In the genomic region with DNA sequence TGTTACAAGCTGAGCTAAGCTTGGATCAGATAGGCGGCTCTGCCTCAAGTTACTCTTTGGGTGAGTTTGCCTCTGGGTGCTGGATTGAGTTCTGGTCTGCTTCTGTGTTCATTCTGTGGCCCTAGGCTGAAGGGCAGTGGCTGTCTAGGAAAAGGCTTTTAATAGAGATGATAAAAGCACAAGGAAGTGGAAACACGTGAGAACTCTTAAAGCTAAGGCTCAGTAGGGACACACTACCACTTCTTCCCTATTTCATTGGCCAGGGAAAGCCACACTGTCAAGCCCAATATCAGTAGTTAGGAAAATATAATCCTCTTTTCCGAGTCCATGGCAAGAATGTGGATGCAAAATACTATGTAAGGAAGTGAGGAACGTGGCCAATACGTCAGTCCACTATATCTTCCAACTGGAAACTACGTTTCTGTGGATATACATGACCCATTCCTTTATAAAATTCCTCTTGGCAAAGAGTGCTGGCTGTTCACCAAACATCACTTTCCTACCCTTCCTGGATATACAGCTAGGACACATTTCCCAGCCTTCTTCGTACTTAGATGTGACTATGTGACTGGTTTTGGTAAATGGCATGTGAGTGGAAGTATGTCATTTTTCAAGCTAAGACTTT, we compare ENCODE assay signal across 1 cellular context.
TF ChIP-seq lines count a peak whose summit lies in the region.

No MANE protein-coding gene starts in this region.

TF ChIP-seq in K562, 482 proteins besides CTCF, POLR2A, EP300 and RAD21 (continued from another document):
- TF ChIP-seq, protein P1, sequence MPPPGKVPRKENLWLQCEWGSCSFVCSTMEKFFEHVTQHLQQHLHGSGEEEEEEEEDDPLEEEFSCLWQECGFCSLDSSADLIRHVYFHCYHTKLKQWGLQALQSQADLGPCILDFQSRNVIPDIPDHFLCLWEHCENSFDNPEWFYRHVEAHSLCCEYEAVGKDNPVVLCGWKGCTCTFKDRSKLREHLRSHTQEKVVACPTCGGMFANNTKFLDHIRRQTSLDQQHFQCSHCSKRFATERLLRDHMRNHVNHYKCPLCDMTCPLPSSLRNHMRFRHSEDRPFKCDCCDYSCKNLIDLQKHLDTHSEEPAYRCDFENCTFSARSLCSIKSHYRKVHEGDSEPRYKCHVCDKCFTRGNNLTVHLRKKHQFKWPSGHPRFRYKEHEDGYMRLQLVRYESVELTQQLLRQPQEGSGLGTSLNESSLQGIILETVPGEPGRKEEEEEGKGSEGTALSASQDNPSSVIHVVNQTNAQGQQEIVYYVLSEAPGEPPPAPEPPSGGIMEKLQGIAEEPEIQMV (tag; conservative IDR thresholded peaks at IDR 0.05; ENCODE audit: low read depth): no peak
- no peak for TF ChIP-seq PRPF4 (IDR thresholded peaks at IDR 0.05; ENCODE audit: insufficient read depth, low read depth, low read length, poor library complexity, severe bottlenecking)
- TF ChIP-seq, protein P2, sequence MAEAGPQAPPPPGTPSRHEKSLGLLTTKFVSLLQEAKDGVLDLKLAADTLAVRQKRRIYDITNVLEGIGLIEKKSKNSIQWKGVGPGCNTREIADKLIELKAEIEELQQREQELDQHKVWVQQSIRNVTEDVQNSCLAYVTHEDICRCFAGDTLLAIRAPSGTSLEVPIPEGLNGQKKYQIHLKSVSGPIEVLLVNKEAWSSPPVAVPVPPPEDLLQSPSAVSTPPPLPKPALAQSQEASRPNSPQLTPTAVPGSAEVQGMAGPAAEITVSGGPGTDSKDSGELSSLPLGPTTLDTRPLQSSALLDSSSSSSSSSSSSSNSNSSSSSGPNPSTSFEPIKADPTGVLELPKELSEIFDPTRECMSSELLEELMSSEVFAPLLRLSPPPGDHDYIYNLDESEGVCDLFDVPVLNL (CRISPR knock-in tag; IDR thresholded peaks at IDR 0.05; ENCODE audit: low read depth): no peak
- TF ChIP-seq, protein P3, sequence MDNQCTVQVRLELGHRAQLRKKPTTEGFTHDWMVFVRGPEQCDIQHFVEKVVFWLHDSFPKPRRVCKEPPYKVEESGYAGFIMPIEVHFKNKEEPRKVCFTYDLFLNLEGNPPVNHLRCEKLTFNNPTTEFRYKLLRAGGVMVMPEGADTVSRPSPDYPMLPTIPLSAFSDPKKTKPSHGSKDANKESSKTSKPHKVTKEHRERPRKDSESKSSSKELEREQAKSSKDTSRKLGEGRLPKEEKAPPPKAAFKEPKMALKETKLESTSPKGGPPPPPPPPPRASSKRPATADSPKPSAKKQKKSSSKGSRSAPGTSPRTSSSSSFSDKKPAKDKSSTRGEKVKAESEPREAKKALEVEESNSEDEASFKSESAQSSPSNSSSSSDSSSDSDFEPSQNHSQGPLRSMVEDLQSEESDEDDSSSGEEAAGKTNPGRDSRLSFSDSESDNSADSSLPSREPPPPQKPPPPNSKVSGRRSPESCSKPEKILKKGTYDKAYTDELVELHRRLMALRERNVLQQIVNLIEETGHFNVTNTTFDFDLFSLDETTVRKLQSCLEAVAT (IDR thresholded peaks at IDR 0.05): no peak
- no peak for TF ChIP-seq KLF6 (CRISPR knock-in tag; IDR thresholded peaks at IDR 0.05; ENCODE audit: borderline replicate concordance)
- TF ChIP-seq MAFK (IDR thresholded peaks at IDR 0.05; ENCODE audit: low read length): no peak
- no peak for TF ChIP-seq SIRT6 (IDR thresholded peaks at IDR 0.05; ENCODE audit: low read depth, low read length)
- TF ChIP-seq, protein P4, sequence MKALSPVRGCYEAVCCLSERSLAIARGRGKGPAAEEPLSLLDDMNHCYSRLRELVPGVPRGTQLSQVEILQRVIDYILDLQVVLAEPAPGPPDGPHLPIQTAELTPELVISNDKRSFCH (CRISPR knock-in tag; IDR thresholded peaks at IDR 0.05): no peak
- TF ChIP-seq, protein P4 (tag; IDR thresholded peaks at IDR 0.05): no peak
- no peak for TF ChIP-seq NR0B1 (IDR thresholded peaks at IDR 0.05; ENCODE audit: partially characterized antibody)
- TF ChIP-seq ZNF324 (CRISPR knock-in tag; IDR thresholded peaks at IDR 0.05): no peak
TF ChIP-seq in K562: peak in this region for 0.
